ENCODE assay signal across 18 cellular contexts in the genomic region with DNA sequence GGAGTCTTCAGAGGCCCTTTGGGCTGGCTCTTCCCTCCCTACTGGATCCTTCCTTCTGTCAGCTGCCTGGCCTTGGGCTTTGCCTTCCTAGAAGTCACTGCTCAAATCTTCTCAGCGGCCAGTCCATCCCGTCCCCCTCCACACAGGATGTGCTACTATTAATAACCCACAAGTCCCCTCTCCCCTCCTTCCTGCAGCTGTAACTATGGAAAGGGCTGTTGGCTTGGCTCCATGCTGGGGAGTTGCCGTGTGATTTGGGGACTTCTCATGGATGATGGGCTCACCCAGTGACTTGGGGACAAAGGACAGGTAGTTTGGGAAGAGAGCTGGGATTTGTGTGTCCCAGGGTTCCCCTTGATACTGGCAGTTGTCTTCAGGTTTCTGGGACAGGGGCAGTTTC. TPM values are rescaled to one million over a fixed set of nuclear protein-coding genes. Genes with fewer than 3 reads are reported as not detected.
DNase-seq lines count a peak whose midpoint lies in the region; ATAC-seq, FAIRE-seq and TF ChIP-seq lines count a peak whose summit lies in the region.
"Had no signal": no experiment of that assay in that cellular context is flagged by ENCODE, and none has a peak within 500 bp of the region (broad histone marks: within the 10 kb centered on the region; RNA-seq: fewer than 3 reads in every experiment).

No MANE protein-coding gene starts in this region.

- H2BK12ac ChIP-seq in neuronal stem cell (ENCODE audit: low read length): peak overlapping the region; percentile 47

- peak overlapping the region; percentile 84 for H3K18ac ChIP-seq in neuronal stem cell (ENCODE audit: low read length)

- H3K27ac Mint-ChIP-seq in chondrocyte (ENCODE audit: unreplicated experiment): peak overlapping the region; percentile 79

- H3K4me1 ChIP-seq in neuronal stem cell (ENCODE audit: control insufficient read depth in 2 of 2, insufficient read depth in 1 of 2, low read depth in 1 of 2, low read length in 2 of 2): peaks cover 37 to 39% of the 10 kb centered on the region in 2 donors
- peaks cover 0 to 84% (median 31%) of the 10 kb centered on the region in 4 donors for H3K4me1 ChIP-seq in tibial nerve

- H3K4ac ChIP-seq in neuronal stem cell (ENCODE audit: low read length): no peak overlapping the region

- peak overlapping the region; percentile 48 for H3K27ac ChIP-seq in neuronal stem cell (replicated peaks; ENCODE audit: low read length)
- H3K27ac ChIP-seq in tibial nerve: peak overlapping the region in 3 of 4 donors; percentile 59 to 91 (median 60)

- WGBS in neuronal stem cell (ENCODE audit: extremely low coverage in 2 of 2, insufficient read length in 2 of 2, insufficient replicate concordance in 1 of 2), 2 donors: no CpG with 5 or more reads among the region's 3 CpGs
- WGBS in tibial nerve, 2 donors: 16 to 27% methylated on average over 3 of the region's 3 CpGs

- no peak overlapping the region for H3K14ac ChIP-seq in neuronal stem cell (ENCODE audit: low read length)

- H2BK120ac ChIP-seq in neuronal stem cell (ENCODE audit: low read depth, low read length): no peak overlapping the region

- peak overlapping the region in 1 of 2 donors; percentile 17 for H3K4me3 ChIP-seq in neuronal stem cell (ENCODE audit: low read length in 2 of 2)
- no peak overlapping the region for H3K4me3 ChIP-seq in tibial nerve

- H3K27me3 ChIP-seq in neuronal stem cell (ENCODE audit: control insufficient read depth in 3 of 3, insufficient read depth in 3 of 3, low read depth in 1 of 3, low read length in 3 of 3): no peaks in the 10 kb centered on the region
- no peaks in the 10 kb centered on the region for H3K27me3 ChIP-seq in tibial nerve

- intact Hi-C loops in left ventricle myocardium superior (cut with micrococcal nuclease): no loop called here

- no peak overlapping the region for H3K4me2 ChIP-seq in neuronal stem cell (ENCODE audit: insufficient read depth, low read length, poor library complexity, severe bottlenecking)

- H3K36me3 Mint-ChIP-seq in chondrocyte (ENCODE audit: low read depth): peaks cover 8% of the 10 kb centered on the region

- peak overlapping the region; percentile 6 for H3K23ac ChIP-seq in neuronal stem cell (ENCODE audit: low read depth, low read length, poor library complexity)

- no peak for FAIRE-seq in H54 (lab: Jason Lieb, UNC)
- FAIRE-seq: G401.6, GM18507, keratinocyte had no signal

- TF ChIP-seq POLR2A in tibial nerve (IDR thresholded peaks at IDR 0.05) (no peak), H54 (IDR thresholded peaks at IDR 0.05; ENCODE audit: low read depth, low read length) (no peak)

- H2BK15ac ChIP-seq in neuronal stem cell (ENCODE audit: low read length): peak overlapping the region; percentile 92

- peak overlapping the region; percentile 41 for H2AFZ ChIP-seq in neuronal stem cell (ENCODE audit: low read length)

- DNase-seq in chondrocyte (ENCODE audit: low spot score) (no peak), left ventricle myocardium superior (no peak), neuronal stem cell (ENCODE audit: low spot score) (no peak), tibial nerve (ENCODE audit: low spot score in 2 of 2) (no peak), NCI-H2227 (lab: John Stamatoyannopoulos, UW; ENCODE audit: unreplicated experiment) (no peak), cerebellar cortex (ENCODE audit: low spot score) (no peak), 8988T (no peak), H54 (ENCODE audit: insufficient read length, low spot score) (no peak)
- DNase-seq: CD4-positive, CD25-positive, alpha-beta regulatory T cell; cortex of kidney; NCI-H1105 treated with DMSO at 0.1 percent for 48 hours; NCI-H524 treated with DMSO at 0.1 percent for 48 hours; stimulated activated CD4-positive, alpha-beta T cell treated with anti-CD3 and anti-CD28 coated beads, Interleukin-2, amount 100 ng/mL, for 48 hours; stimulated activated naive CD4-positive, alpha-beta T cell treated with Interleukin-2 at 50 U/mL for 16 hours; T1000 had no signal

- H3K79me1 ChIP-seq in neuronal stem cell (ENCODE audit: low read depth, low read length): no peaks in the 10 kb centered on the region

- H4K91ac ChIP-seq in neuronal stem cell (ENCODE audit: low read depth, low read length, poor library complexity): peak overlapping the region; percentile 22

- peak overlapping the region; percentile 45 for H3K9ac ChIP-seq in neuronal stem cell (ENCODE audit: low read depth, low read length, poor library complexity)

- H4K8ac ChIP-seq in neuronal stem cell (ENCODE audit: low read depth, low read length): no peak overlapping the region

- peaks cover 34% of the 10 kb centered on the region for H3K4me1 Mint-ChIP-seq in chondrocyte (ENCODE audit: low read depth)

- H3K27me3 Mint-ChIP-seq in chondrocyte (ENCODE audit: low read depth): no peaks in the 10 kb centered on the region
- H3K27me3 Mint-ChIP-seq: CD4-positive, CD25-positive, alpha-beta regulatory T cell had no signal

- H2AK5ac ChIP-seq in neuronal stem cell (ENCODE audit: low read depth, low read length): peak overlapping the region; percentile 76

- H3K9me3 Mint-ChIP-seq in chondrocyte (ENCODE audit: low read depth): no peaks in the 10 kb centered on the region
- H3K9me3 Mint-ChIP-seq: CD4-positive, CD25-positive, alpha-beta regulatory T cell had no signal

- no peak for TF ChIP-seq EP300 in tibial nerve (IDR thresholded peaks at IDR 0.05)

- ATAC-seq in left ventricle myocardium superior: peak; percentile 85

- H3K36me3 ChIP-seq in neuronal stem cell (replicated peaks in 1 of 2; ENCODE audit: control insufficient read depth in 2 of 2, insufficient read depth in 2 of 2, low read length in 2 of 2) (peaks cover 6 to 40% of the 10 kb centered on the region in 2 donors), tibial nerve (peaks cover 0 to 19% (median 0%) of the 10 kb centered on the region in 3 donors)

- H3K4me3 Mint-ChIP-seq in chondrocyte (ENCODE audit: unreplicated experiment): peak overlapping the region; percentile 45
- H3K4me3 Mint-ChIP-seq: CD4-positive, CD25-positive, alpha-beta regulatory T cell had no signal

- no peaks in the 10 kb centered on the region for H3K9me3 ChIP-seq in neuronal stem cell (replicated peaks in 1 of 2; ENCODE audit: control insufficient read depth in 2 of 2, insufficient read depth in 1 of 2, low read depth in 1 of 2, low read length in 2 of 2)
- H3K9me3 ChIP-seq in tibial nerve: no peaks in the 10 kb centered on the region

- TF ChIP-seq CTCF in chondrocyte (IDR thresholded peaks at IDR 0.05) (no peak), tibial nerve (IDR thresholded peaks at IDR 0.05) (no peak)

- H2BK5ac ChIP-seq in neuronal stem cell (ENCODE audit: low read length): no peak overlapping the region

RNA-seq across cellular contexts. Expression of gene TMEM94, which starts 19.4 kb away (rescaled TPM):
- 45.6 to 52.3 TPM (median 49.5 TPM) in 3 replicates for total RNA-seq in chondrocyte
- 56.8 TPM for total RNA-seq in left ventricle myocardium superior
- polyA plus RNA-seq in neuronal stem cell (2013, experiment 1 of 2): 63.4 TPM
- polyA plus RNA-seq in neuronal stem cell (2013, experiment 2 of 2): 59.4 TPM
- total RNA-seq in tibial nerve: 10 to 100 TPM; 84.3 to 95.1 (median 89.9) TPM

RNA-seq across cellular contexts. Expression of gene CASKIN2, which starts 39.5 kb away (rescaled TPM):
- total RNA-seq in chondrocyte (27.1 to 30.4 TPM (median 30.3 TPM) in 3 replicates), left ventricle myocardium superior (36.6 TPM), tibial nerve (10 to 100 TPM; 36.0 to 59.0 (median 51.3) TPM)
- 7.5 TPM for polyA plus RNA-seq in neuronal stem cell (2013, experiment 1 of 2)
- 7.9 TPM for polyA plus RNA-seq in neuronal stem cell (2013, experiment 2 of 2)

RNA-seq across cellular contexts. Expression of gene TSEN54, which starts 40.5 kb away (rescaled TPM):
- total RNA-seq in chondrocyte (11.0 to 14.6 TPM (median 12.2 TPM) in 3 replicates), left ventricle myocardium superior (8.3 TPM), tibial nerve (10 to 100 TPM; 43.3 to 84.6 (median 53.0) TPM)
- polyA plus RNA-seq in neuronal stem cell (2013, experiment 1 of 2): 21.2 TPM
- polyA plus RNA-seq in neuronal stem cell (2013, experiment 2 of 2): 24.0 TPM

RNA-seq across cellular contexts. Expression of gene LLGL2, which starts 49.6 kb away (rescaled TPM):
- total RNA-seq in chondrocyte: 1.4 to 1.8 TPM (median 1.5 TPM) in 3 replicates
- 5.1 TPM for total RNA-seq in left ventricle myocardium superior
- polyA plus RNA-seq in neuronal stem cell (2013, experiment 1 of 2): 25.2 TPM
- polyA plus RNA-seq in neuronal stem cell (2013, experiment 2 of 2): 26.4 TPM
- total RNA-seq in tibial nerve: 10 to 100 TPM in 1 of 4 donors, 1 to 10 TPM in 3; 8.4 to 18.4 (median 8.8) TPM
